ENCODE assay signal across 14 cellular contexts in genomic region chr12:101784376-101784775, GRCh38. TPM values are rescaled to one million over a fixed set of nuclear protein-coding genes. Genes with fewer than 3 reads are reported as not detected.
"Had no signal": no experiment of that assay in that cellular context is flagged by ENCODE, and none has a peak within 500 bp of the region (broad histone marks: within the 10 kb centered on the region; RNA-seq: fewer than 3 reads in every experiment).

No MANE protein-coding gene starts in this region.

- H3K27me3 Mint-ChIP-seq: activated B cell treated with CpG ODN at 0.5 μM for 24 hours; activated naive CD4-positive, alpha-beta T cell treated with anti-CD3 and anti-CD28 coated beads, Interleukin-2, amount 10 ng/mL, durations not matched to agents 7 days and 5 days had no signal

- H3K36me3 Mint-ChIP-seq: neural progenitor cell had no signal

- H3K9me3 Mint-ChIP-seq: activated B cell treated with CpG ODN at 0.5 μM for 24 hours; activated naive CD4-positive, alpha-beta T cell treated with anti-CD3 and anti-CD28 coated beads, Interleukin-2, amount 10 ng/mL, durations not matched to agents 7 days and 5 days; neural progenitor cell had no signal

- DNase-seq: activated B cell treated with CpG ODN at 0.5 μM for 24 hours; activated CD4-positive, alpha-beta T cell treated with anti-CD3 and anti-CD28 coated beads for 48 hours; activated naive CD4-positive, alpha-beta T cell treated with anti-CD3 and anti-CD28 coated beads, Interleukin-2, amount 10 ng/mL, durations not matched to agents 7 days and 5 days; effector CD4-positive, alpha-beta T cell; foreskin keratinocyte; kidney glomerular epithelial cell; mesendoderm; spleen had no signal

- H3K27ac Mint-ChIP-seq: activated B cell treated with CpG ODN at 0.5 μM for 24 hours, neural progenitor cell had no signal

- H3K4me3 Mint-ChIP-seq: activated B cell treated with CpG ODN at 0.5 μM for 24 hours; activated naive CD4-positive, alpha-beta T cell treated with anti-CD3 and anti-CD28 coated beads, Interleukin-2, amount 10 ng/mL, durations not matched to agents 7 days and 5 days; neural progenitor cell had no signal

- ATAC-seq: foreskin keratinocyte, sciatic nerve had no signal

- H3K4me1 Mint-ChIP-seq: neural progenitor cell had no signal

RNA-seq across cellular contexts. Expression of gene SYCP3, which starts 45.1 kb away (rescaled TPM):
- total RNA-seq: cardiac septum, osteocyte, sciatic nerve, thoracic aorta, ureter had no signal
